ENCODE assay signal across 23 cellular contexts in the genomic region with DNA sequence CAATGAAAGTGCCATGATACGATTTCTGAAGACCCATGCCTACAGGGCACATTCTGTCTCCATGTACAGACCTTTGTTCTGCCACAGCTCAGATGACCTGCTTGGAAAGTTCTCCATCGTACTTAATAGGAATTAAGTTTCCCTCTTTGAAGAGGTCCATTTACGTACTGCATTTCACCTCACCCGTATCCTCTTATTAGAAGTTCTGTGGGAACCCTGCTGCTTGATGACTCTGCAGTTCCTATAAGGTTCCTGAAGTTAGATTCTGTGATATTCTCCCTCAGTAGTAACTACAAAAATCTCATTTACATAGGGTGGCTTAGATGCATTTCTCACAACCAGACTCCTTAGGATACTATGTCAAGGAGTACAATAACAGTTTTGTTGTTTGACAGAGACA.
"Had no signal": no experiment of that assay in that cellular context is flagged by ENCODE, and none has a peak within 500 bp of the region (broad histone marks: within the 10 kb centered on the region; RNA-seq: fewer than 3 reads in every experiment).

No MANE protein-coding gene starts in this region.

- DNase-seq: activated CD4-positive, alpha-beta T cell treated with anti-CD3 and anti-CD28 coated beads for 4 hours; activated CD4-positive, alpha-beta T cell treated with anti-CD3 and anti-CD28 coated beads, Interleukin-2, amount 50 U/mL, for 4 hours; activated CD8-positive, alpha-beta memory T cell treated with anti-CD3 and anti-CD28 coated beads, Interleukin-2, amount 50 U/mL, for 48 hours; activated CD8-positive, alpha-beta T cell treated with anti-CD3 and anti-CD28 coated beads, Interleukin-2, amount 10 ng/mL, durations not matched to agents 7 days and 5 days; activated naive CD4-positive, alpha-beta T cell treated with anti-CD3 and anti-CD28 coated beads, Interleukin-2, amount 50 U/mL, for 16 hours; activated naive CD8-positive, alpha-beta T cell treated with anti-CD3 and anti-CD28 coated beads, Interleukin-2, amount 10 ng/mL, durations not matched to agents 7 days and 5 days; activated T-cell treated with anti-CD3 and anti-CD28 coated beads, Interleukin-2, amount 50 U/mL, for 1 hour; adrenal gland; aorta; caudate nucleus; MG63; NCI-H1105; NCI-H1436; NCI-H1694 treated with DMSO at 0.1 percent for 48 hours; NCI-H2029 treated with DMSO at 0.1 percent for 48 hours; NCI-H2171; NCI-H2227 treated with DMSO at 0.1 percent for 48 hours; NCI-H526; NCI-H774; PC-3; SHP77 had no signal

- H3K27ac Mint-ChIP-seq: activated CD8-positive, alpha-beta T cell treated with anti-CD3 and anti-CD28 coated beads, Interleukin-2, amount 10 ng/mL, durations not matched to agents 7 days and 5 days; activated naive CD8-positive, alpha-beta T cell treated with anti-CD3 and anti-CD28 coated beads, Interleukin-2, amount 10 ng/mL, durations not matched to agents 7 days and 5 days; T-helper 1 cell treated with Interleukin-12 subunit alpha and Interleukin-12 subunit beta and Interleukin-4 antibody, amounts not matched to agents 30 μg/mL and 1 μg/mL, for 36 hours had no signal

- H3K4me1 Mint-ChIP-seq: activated naive CD8-positive, alpha-beta T cell treated with anti-CD3 and anti-CD28 coated beads, Interleukin-2, amount 10 ng/mL, durations not matched to agents 7 days and 5 days had no signal

- ATAC-seq: activated CD4-positive, CD25-positive, alpha-beta regulatory T cell treated with anti-CD3 and anti-CD28 coated beads, Interleukin-2, amount 50 U/mL, for 24 hours; activated CD8-positive, alpha-beta T cell treated with anti-CD3 and anti-CD28 coated beads, Interleukin-2, amount 10 ng/mL, durations not matched to agents 7 days and 5 days; PC-3 had no signal

- H3K27me3 Mint-ChIP-seq: activated naive CD8-positive, alpha-beta T cell treated with anti-CD3 and anti-CD28 coated beads, Interleukin-2, amount 10 ng/mL, durations not matched to agents 7 days and 5 days had no signal

- H3K4me3 Mint-ChIP-seq: activated CD8-positive, alpha-beta T cell treated with anti-CD3 and anti-CD28 coated beads, Interleukin-2, amount 10 ng/mL, durations not matched to agents 7 days and 5 days; activated naive CD8-positive, alpha-beta T cell treated with anti-CD3 and anti-CD28 coated beads, Interleukin-2, amount 10 ng/mL, durations not matched to agents 7 days and 5 days; T-helper 1 cell treated with Interleukin-12 subunit alpha and Interleukin-12 subunit beta and Interleukin-4 antibody, amounts not matched to agents 30 μg/mL and 1 μg/mL, for 36 hours had no signal

- H3K9me3 Mint-ChIP-seq: activated naive CD8-positive, alpha-beta T cell treated with anti-CD3 and anti-CD28 coated beads, Interleukin-2, amount 10 ng/mL, durations not matched to agents 7 days and 5 days; T-helper 1 cell treated with Interleukin-12 subunit alpha and Interleukin-12 subunit beta and Interleukin-4 antibody, amounts not matched to agents 30 μg/mL and 1 μg/mL, for 36 hours had no signal
